18 cellular contexts compared by ENCODE assay signal in genomic region chr1:28646040-28646439, GRCh38. TPM values are rescaled to one million over a fixed set of nuclear protein-coding genes. Genes with fewer than 3 reads are reported as not detected.
A peak's percentile ranks its signal among the peaks of the same experiment; 100 is the strongest.
DNase-seq lines count a peak whose midpoint lies in the region; ATAC-seq and TF ChIP-seq lines count a peak whose summit lies in the region.
"Had no signal": no experiment of that assay in that cellular context is flagged by ENCODE, and none has a peak within 500 bp of the region (broad histone marks: within the 10 kb centered on the region; RNA-seq: fewer than 3 reads in every experiment).

No MANE protein-coding gene starts in this region.

- H3K27ac Mint-ChIP-seq in CD8-positive, alpha-beta memory T cell, result peak overlapping the region in 4 of 8 donors; percentile 35 to 81 (median 72)
- no peak overlapping the region for H3K27ac Mint-ChIP-seq in activated T-helper 17 cell treated with anti-CD3 and anti-CD28 coated beads, Interleukin-2, amount 50 U/mL, for 72 hours

- DNase-seq in AG04450 (ENCODE audit: low read depth, low spot score), result peak; percentile 55
- DNase-seq in CD8-positive, alpha-beta memory T cell, result no peak
- DNase-seq in iris pigment epithelial cell (ENCODE audit: low read depth), result peak; percentile 70
- no peak for DNase-seq in OCI-M1 (lab: John Stamatoyannopoulos, UW)
- DNase-seq in cerebellar nuclear complex (lab: John Stamatoyannopoulos, UW), result no peak
- no peak for DNase-seq in NCI-H146 treated with DMSO at 0.1 percent for 48 hours (lab: John Stamatoyannopoulos, UW; ENCODE audit: unreplicated experiment)
- no peak for DNase-seq in NCI-H526 (lab: John Stamatoyannopoulos, UW)
- DNase-seq: amygdala; CD4-positive, CD25-positive, alpha-beta regulatory T cell; foreskin keratinocyte; NCI-H1105; NCI-H510A treated with DMSO at 0.1 percent for 48 hours; RPMI8226; stimulated activated CD4-positive, alpha-beta T cell treated with anti-CD3 and anti-CD28 coated beads, Interleukin-4, amount 100 ng/mL, for 24 hours; stimulated activated naive CD4-positive, alpha-beta T cell had no signal

- POLR2A ChIA-PET in AG04450 (lab: Yijun Ruan, JAX), result interaction anchor here (0.5 to 1.6 kb wide), 3 partner anchors 38 to 324 kb away, joined by 3 to 10 read pairs (median 6); partner anchors contain the start of gene YTHDF2
- POLR2A ChIA-PET in CD8-positive, alpha-beta memory T cell (lab: Charles Lee), result interaction anchor here (0.7 to 1.2 kb wide), 3 partner anchors 35 to 91 kb away, joined by 3 read pairs; partner anchors contain the start of gene YTHDF2

- peaks cover 41% of the 10 kb centered on the region for H3K4me1 ChIP-seq in CD8-positive, alpha-beta memory T cell (ENCODE audit: insufficient read depth, low read length)
- H3K4me1 ChIP-seq: foreskin keratinocyte had no signal

- H3K36me3 ChIP-seq in CD8-positive, alpha-beta memory T cell (ENCODE audit: insufficient read depth, low read length), result no peaks in the 10 kb centered on the region

- CTCF ChIA-PET in AG04450 (lab: Charles Lee), result interaction anchor here (0.6 to 1.3 kb wide), 2 partner anchors 91 to 231 kb away, joined by 3 to 7 read pairs; partner anchors contain the start of gene YTHDF2
- CTCF ChIA-PET in CD8-positive, alpha-beta memory T cell (lab: Charles Lee), result interaction anchor here (1.5 to 4.0 kb wide), 2 partner anchors 22 to 91 kb away, joined by 6 to 31 read pairs; partner anchors contain the start of genes GMEB1 and YTHDF2

- no peak for TF ChIP-seq CTCF in AG04450 (IDR thresholded peaks at IDR 0.05; ENCODE audit: low read depth, low read length)

- H3K27me3 Mint-ChIP-seq in CD8-positive, alpha-beta memory T cell, result peaks cover 0 to 10% of the 10 kb centered on the region in 2 donors
- no peaks in the 10 kb centered on the region for H3K27me3 Mint-ChIP-seq in activated T-helper 17 cell treated with anti-CD3 and anti-CD28 coated beads, Interleukin-2, amount 50 U/mL, for 72 hours

- no peaks in the 10 kb centered on the region for H3K9me3 Mint-ChIP-seq in CD8-positive, alpha-beta memory T cell
- H3K9me3 Mint-ChIP-seq in activated T-helper 17 cell treated with anti-CD3 and anti-CD28 coated beads, Interleukin-2, amount 50 U/mL, for 72 hours, result no peaks in the 10 kb centered on the region

- no peak for ATAC-seq in activated T-helper 17 cell treated with anti-CD3 and anti-CD28 coated beads, Interleukin-2, amount 50 U/mL, for 72 hours (replicated peaks)
- ATAC-seq: foreskin keratinocyte had no signal

- peak overlapping the region in 2 of 7 donors; percentile 36 to 40 for H3K4me3 Mint-ChIP-seq in CD8-positive, alpha-beta memory T cell
- peak overlapping the region; percentile 20 for H3K4me3 Mint-ChIP-seq in activated T-helper 17 cell treated with anti-CD3 and anti-CD28 coated beads, Interleukin-2, amount 50 U/mL, for 72 hours

- peaks cover 0 to 13% (median 0%) of the 10 kb centered on the region in 3 donors for H3K36me3 Mint-ChIP-seq in CD8-positive, alpha-beta memory T cell
- peaks cover 30% of the 10 kb centered on the region for H3K36me3 Mint-ChIP-seq in activated T-helper 17 cell treated with anti-CD3 and anti-CD28 coated beads, Interleukin-2, amount 50 U/mL, for 72 hours (ENCODE audit: low read depth)
- H3K36me3 Mint-ChIP-seq: CD4-positive, CD25-positive, alpha-beta regulatory T cell had no signal

- H3K4me3 ChIP-seq in AG04450 (ENCODE audit: low read depth, low read length), result no peak overlapping the region
- H3K4me3 ChIP-seq in CD8-positive, alpha-beta memory T cell (ENCODE audit: low read length), result no peak overlapping the region

- H3K4me1 Mint-ChIP-seq in CD8-positive, alpha-beta memory T cell, result peaks cover 46 to 63% (median 56%) of the 10 kb centered on the region in 3 donors
- peaks cover 30% of the 10 kb centered on the region for H3K4me1 Mint-ChIP-seq in activated T-helper 17 cell treated with anti-CD3 and anti-CD28 coated beads, Interleukin-2, amount 50 U/mL, for 72 hours

- peak overlapping the region; percentile 39 for H3K27ac ChIP-seq in AG04450 (ENCODE audit: low read depth, low read length)
- H3K27ac ChIP-seq in CD8-positive, alpha-beta memory T cell (ENCODE audit: low read depth, low read length), result peak overlapping the region; percentile 18
- H3K27ac ChIP-seq: foreskin keratinocyte had no signal

- no peaks in the 10 kb centered on the region; the same call in 1 of the 2 replicates for H3K9me3 ChIP-seq in AG04450 (ENCODE audit: control insufficient read depth, insufficient read depth, low read length)
- H3K9me3 ChIP-seq in CD8-positive, alpha-beta memory T cell (ENCODE audit: low read length), result no peaks in the 10 kb centered on the region

- no peaks in the 10 kb centered on the region for H3K27me3 ChIP-seq in AG04450 (ENCODE audit: control insufficient read depth, insufficient read depth, low read length)
- H3K27me3 ChIP-seq in CD8-positive, alpha-beta memory T cell (ENCODE audit: insufficient read depth, low read length, poor library complexity, severe bottlenecking), result no peaks in the 10 kb centered on the region
- H3K27me3 ChIP-seq: foreskin keratinocyte had no signal

RNA-seq across cellular contexts. Expression of gene RNU11, which starts 2.4 kb away (rescaled TPM):
- polyA plus RNA-seq in AG04450 (2011; rRNA removed), result not detected in 2 replicates
- polyA minus RNA-seq in AG04450 (2011; rRNA and poly(A)+ RNA removed), result not detected in 2 replicates
- not detected for total RNA-seq in CD8-positive, alpha-beta memory T cell
- not detected for polyA plus RNA-seq in CD8-positive, alpha-beta memory T cell
- not detected for total RNA-seq in activated T-helper 17 cell treated with anti-CD3 and anti-CD28 coated beads, Interleukin-2, amount 50 U/mL, for 72 hours
- total RNA-seq: CD4-positive, CD25-positive, alpha-beta regulatory T cell; dermis microvascular lymphatic vessel endothelial cell; foreskin keratinocyte; mucosa of gallbladder had no signal
- polyA plus RNA-seq: CD4-positive, CD25-positive, alpha-beta regulatory T cell; foreskin keratinocyte had no signal

RNA-seq across cellular contexts. Expression of gene TAF12, which starts 3.2 kb away (rescaled TPM):
- 50.2 and 54.2 TPM in 2 replicates for polyA plus RNA-seq in AG04450 (2011; rRNA removed)
- polyA minus RNA-seq in AG04450 (2011; rRNA and poly(A)+ RNA removed), result 15.7 and 19.0 TPM in 2 replicates
- 10 to 100 TPM; 37.8 to 39.0 TPM for total RNA-seq in CD8-positive, alpha-beta memory T cell
- polyA plus RNA-seq in CD8-positive, alpha-beta memory T cell, result 50.4 TPM
- total RNA-seq in activated T-helper 17 cell treated with anti-CD3 and anti-CD28 coated beads, Interleukin-2, amount 50 U/mL, for 72 hours, result 10 to 100 TPM; 15.0 to 28.4 TPM

RNA-seq across cellular contexts. Expression of gene GMEB1, which starts 22.5 kb away (rescaled TPM):
- polyA plus RNA-seq in AG04450 (2011; rRNA removed), result 6.2 and 6.5 TPM in 2 replicates
- 9.9 and 11.9 TPM in 2 replicates for polyA minus RNA-seq in AG04450 (2011; rRNA and poly(A)+ RNA removed)
- 10 to 100 TPM; 21.3 to 21.8 TPM for total RNA-seq in CD8-positive, alpha-beta memory T cell
- polyA plus RNA-seq in CD8-positive, alpha-beta memory T cell, result 24.3 TPM
- total RNA-seq in activated T-helper 17 cell treated with anti-CD3 and anti-CD28 coated beads, Interleukin-2, amount 50 U/mL, for 72 hours, result 10 to 100 TPM; 27.4 to 33.1 TPM

RNA-seq across cellular contexts. Expression of gene RAB42, which starts 54.0 kb away (rescaled TPM):
- polyA plus RNA-seq in AG04450 (2011; rRNA removed), result 3.4 and 3.7 TPM in 2 replicates
- 2.0 and 3.2 TPM in 2 replicates for polyA minus RNA-seq in AG04450 (2011; rRNA and poly(A)+ RNA removed)
- total RNA-seq in CD8-positive, alpha-beta memory T cell, result under 1 TPM; 0.35 to 0.47 TPM
- polyA plus RNA-seq in CD8-positive, alpha-beta memory T cell, result not detected
- total RNA-seq in activated T-helper 17 cell treated with anti-CD3 and anti-CD28 coated beads, Interleukin-2, amount 50 U/mL, for 72 hours, result not detected
- total RNA-seq: CD4-positive, CD25-positive, alpha-beta regulatory T cell had no signal
- polyA plus RNA-seq: CD4-positive, CD25-positive, alpha-beta regulatory T cell had no signal

Comparison
In these comparisons a context has a peak if more than half of its experiments do, and no peak if none do; other contexts are left out.
1. DNase-seq: peak in AG04450 (single experiment) and iris pigment epithelial cell (single experiment); none in CD8-positive, alpha-beta memory T cell (0 of 5), OCI-M1 (single experiment), cerebellar nuclear complex (0 of 2), NCI-H146 treated with DMSO at 0.1 percent for 48 hours (single experiment) and NCI-H526 (0 of 2).